ENCODE assay signal across 11 cellular contexts in genomic region chr7:30893357-30893756, GRCh38. TPM values are rescaled to one million over a fixed set of nuclear protein-coding genes. Genes with fewer than 3 reads are reported as not detected.
DNase-seq lines count a peak whose midpoint lies in the region; ATAC-seq, FAIRE-seq and TF ChIP-seq lines count a peak whose summit lies in the region.
"Had no signal": no experiment of that assay in that cellular context is flagged by ENCODE, and none has a peak within 500 bp of the region (broad histone marks: within the 10 kb centered on the region; RNA-seq: fewer than 3 reads in every experiment).

No MANE protein-coding gene starts in this region.

- no peak overlapping the region for H3K9ac ChIP-seq in astrocyte (ENCODE audit: low read length)
- no peak overlapping the region for H3K9ac ChIP-seq in fibroblast of lung (ENCODE audit: insufficient read depth, low read length)

- H3K36me3 ChIP-seq in astrocyte (ENCODE audit: insufficient read depth, low read length) (no peaks in the 10 kb centered on the region), fibroblast of lung (ENCODE audit: control insufficient read depth, insufficient read depth, low read length) (no peaks in the 10 kb centered on the region), lower lobe of right lung (no peaks in the 10 kb centered on the region), testis (ENCODE audit: low read depth, missing control alignments) (no peaks in the 10 kb centered on the region)

- no peak for TF ChIP-seq POLR2A in testis (IDR thresholded peaks at IDR 0.05)

- ATAC-seq in lower lobe of right lung = no peak
- ATAC-seq in HG02840 (IDR thresholded peaks at IDR 0.05; ENCODE audit: low FRiP score, unreplicated experiment) = no peak
- ATAC-seq in HG02852 (IDR thresholded peaks at IDR 0.05; ENCODE audit: unreplicated experiment) = no peak
- ATAC-seq: WTC11 had no signal

- WGBS in testis, 2 donors = 47 to 51% methylated on average over 6 of the region's 6 CpGs

- H3K27ac ChIP-seq in astrocyte (ENCODE audit: low read depth, low read length) (no peak overlapping the region), fibroblast of lung (ENCODE audit: insufficient read depth, low read length) (no peak overlapping the region), lower lobe of right lung (peak overlapping the region; percentile 77), testis (peak overlapping the region in 1 of 2 donors; percentile 4), dorsolateral prefrontal cortex (peak overlapping the region in 18 of 59 donors; percentile 4 to 61 (median 34))

- H3K4me1 Mint-ChIP-seq in astrocyte (ENCODE audit: low read depth, unreplicated experiment) = peaks cover 14% of the 10 kb centered on the region

- H3K27ac Mint-ChIP-seq in astrocyte (ENCODE audit: unreplicated experiment) = no peak overlapping the region
- H3K27ac Mint-ChIP-seq: stimulated activated naive CD8-positive, alpha-beta T cell treated with anti-CD3 and anti-CD28 coated beads, Interleukin-15, Interleukin-2, amounts not matched to agents 100 ng/mL and 50 ng/mL, for 24 hours; WTC11 had no signal

- H3K79me2 ChIP-seq in astrocyte (ENCODE audit: insufficient read depth, low read length) (no peaks in the 10 kb centered on the region), fibroblast of lung (ENCODE audit: control insufficient read depth, insufficient read depth, low read length) (no peaks in the 10 kb centered on the region)

- H3K4me3 ChIP-seq in astrocyte (ENCODE audit: insufficient read depth, low read depth, low read length) (no peak overlapping the region), fibroblast of lung (replicated peaks in 1 of 4; ENCODE audit: control extremely low read depth in 1 of 4, insufficient read depth in 1 of 4, low read depth in 3 of 4, low read length in 4 of 4) (no peak overlapping the region), lower lobe of right lung (no peak overlapping the region), testis (no peak overlapping the region), dorsolateral prefrontal cortex (no peak overlapping the region)

- H2AFZ ChIP-seq in astrocyte (ENCODE audit: low read depth, low read length) (no peak overlapping the region), fibroblast of lung (ENCODE audit: low read length) (no peak overlapping the region)

- intact Hi-C loops in lower lobe of right lung (cut with DNase I) (no loop called here), testis (cut with DNase I; ENCODE audit: low total_unique reads) (no loop called here), dorsolateral prefrontal cortex (cut with DNase I) (no loop called here)

- H3K4me1 ChIP-seq in astrocyte (ENCODE audit: insufficient read depth, low read length) (peaks cover 19% of the 10 kb centered on the region), fibroblast of lung (ENCODE audit: control insufficient read depth, extremely low read depth, insufficient read depth, low read length) (peaks cover 16% of the 10 kb centered on the region), lower lobe of right lung (peaks cover 76% of the 10 kb centered on the region), testis (peaks cover 41% of the 10 kb centered on the region)

- H4K20me1 ChIP-seq in astrocyte (ENCODE audit: insufficient read depth, low read length) (peaks cover 3% of the 10 kb centered on the region), fibroblast of lung (ENCODE audit: control insufficient read depth, extremely low read depth, insufficient read depth, low read length) (no peaks in the 10 kb centered on the region)

- DNase-seq in astrocyte (ENCODE audit: low read depth) = peak; percentile 29
- DNase-seq in fibroblast of lung (ENCODE audit: low read depth in 2 of 2) = peak; percentile 43 to 78
- no peak for DNase-seq in lower lobe of right lung
- peak; percentile 42 for DNase-seq in testis
- no peak for DNase-seq in dorsolateral prefrontal cortex
- DNase-seq: NCI-H774; stimulated activated CD4-positive, alpha-beta T cell treated with anti-CD3 and anti-CD28 coated beads, Interleukin-4, amount 100 ng/mL, for 4 hours had no signal

- H3K36me3 Mint-ChIP-seq in astrocyte (ENCODE audit: low read depth, unreplicated experiment) = peaks cover 5% of the 10 kb centered on the region
- H3K36me3 Mint-ChIP-seq: WTC11 had no signal

- peaks cover 5% of the 10 kb centered on the region for H3K9me3 Mint-ChIP-seq in astrocyte (ENCODE audit: unreplicated experiment)
- H3K9me3 Mint-ChIP-seq: WTC11 had no signal

- H3K27me3 ChIP-seq in astrocyte (ENCODE audit: insufficient read depth, low read length) (peaks cover 38% of the 10 kb centered on the region), fibroblast of lung (ENCODE audit: control insufficient read depth, insufficient read depth, low read length) (no peaks in the 10 kb centered on the region), lower lobe of right lung (ENCODE audit: low read depth) (no peaks in the 10 kb centered on the region), testis (no peaks in the 10 kb centered on the region), dorsolateral prefrontal cortex (peaks cover 0 to 4% (median 0%) of the 10 kb centered on the region in 45 donors)

- H3K4me3 Mint-ChIP-seq in astrocyte (ENCODE audit: unreplicated experiment) = no peak overlapping the region
- H3K4me3 Mint-ChIP-seq: stimulated activated naive CD8-positive, alpha-beta T cell treated with anti-CD3 and anti-CD28 coated beads, Interleukin-15, Interleukin-2, amounts not matched to agents 100 ng/mL and 50 ng/mL, for 24 hours; WTC11 had no signal

- TF ChIP-seq CTCF in astrocyte (IDR thresholded peaks at IDR 0.05; ENCODE audit: insufficient read depth, low read depth, low read length) (no peak), fibroblast of lung (conservative IDR thresholded peaks at IDR 0.05 in 1 of 2, IDR thresholded peaks at IDR 0.05 in 1 of 2; ENCODE audit: low read depth in 1 of 2, low read length in 2 of 2) (no peak), lower lobe of right lung (IDR thresholded peaks at IDR 0.05) (no peak), testis (IDR thresholded peaks at IDR 0.05) (no peak), dorsolateral prefrontal cortex (IDR thresholded peaks at IDR 0.05 in 54 of 56, conservative IDR thresholded peaks at IDR 0.05 in 2 of 56; ENCODE audit: low read depth in 1 of 56, partially characterized antibody in 56 of 56) (no peak)

- peaks cover 51% of the 10 kb centered on the region for H3K27me3 Mint-ChIP-seq in astrocyte (ENCODE audit: low read depth, unreplicated experiment)
- H3K27me3 Mint-ChIP-seq: stimulated activated naive CD8-positive, alpha-beta T cell treated with anti-CD3 and anti-CD28 coated beads, Interleukin-15, Interleukin-2, amounts not matched to agents 100 ng/mL and 50 ng/mL, for 24 hours had no signal

- H3K9me3 ChIP-seq in astrocyte (ENCODE audit: insufficient read depth, low read depth, low read length) = no peaks in the 10 kb centered on the region
- no peaks in the 10 kb centered on the region for H3K9me3 ChIP-seq in fibroblast of lung (ENCODE audit: control insufficient read depth, insufficient read depth, low read depth, low read length)
- no peaks in the 10 kb centered on the region for H3K9me3 ChIP-seq in lower lobe of right lung
- no peaks in the 10 kb centered on the region for H3K9me3 ChIP-seq in testis

- H3K4me2 ChIP-seq in astrocyte (ENCODE audit: low read length) (no peak overlapping the region), fibroblast of lung (ENCODE audit: extremely low read depth, insufficient read depth, low read length) (no peak overlapping the region)

- FAIRE-seq in astrocyte (lab: Jason Lieb, UNC) = no peak

RNA-seq across cellular contexts. Expression of gene AQP1, which starts 18.3 kb away (rescaled TPM):
- total RNA-seq in astrocyte (6.7 and 10.0 TPM in 2 replicates), fibroblast of lung (10.8 and 44.6 TPM in 2 replicates), lower lobe of right lung (826 TPM), testis (10 to 100 TPM; 15.2 to 28.1 TPM), dorsolateral prefrontal cortex (100 to 1,000 TPM in 59 of 120 experiments, 10 to 100 TPM in 61; 11.4 to 553 (median 98.9) TPM)
- polyA plus RNA-seq in fibroblast of lung (13.0 and 43.2 TPM in 2 replicates), testis (ENCODE audit: insufficient read depth, low read depth, low replicate concordance) (55.8 TPM)
- 15.4 and 47.6 TPM in 2 replicates for polyA plus RNA-seq in fibroblast of lung (2012)
- polyA minus RNA-seq in fibroblast of lung (ENCODE audit: low replicate concordance) = 26.4 and 109 TPM in 2 replicates

Comparison
In these comparisons a context has a peak if more than half of its experiments do, and no peak if none do; other contexts are left out.
1. DNase-seq: peak in astrocyte (single experiment), fibroblast of lung (2 of 2) and testis (single experiment); none in lower lobe of right lung (single experiment) and dorsolateral prefrontal cortex (0 of 10).